8 cellular contexts compared by ENCODE assay signal in the genomic region with DNA sequence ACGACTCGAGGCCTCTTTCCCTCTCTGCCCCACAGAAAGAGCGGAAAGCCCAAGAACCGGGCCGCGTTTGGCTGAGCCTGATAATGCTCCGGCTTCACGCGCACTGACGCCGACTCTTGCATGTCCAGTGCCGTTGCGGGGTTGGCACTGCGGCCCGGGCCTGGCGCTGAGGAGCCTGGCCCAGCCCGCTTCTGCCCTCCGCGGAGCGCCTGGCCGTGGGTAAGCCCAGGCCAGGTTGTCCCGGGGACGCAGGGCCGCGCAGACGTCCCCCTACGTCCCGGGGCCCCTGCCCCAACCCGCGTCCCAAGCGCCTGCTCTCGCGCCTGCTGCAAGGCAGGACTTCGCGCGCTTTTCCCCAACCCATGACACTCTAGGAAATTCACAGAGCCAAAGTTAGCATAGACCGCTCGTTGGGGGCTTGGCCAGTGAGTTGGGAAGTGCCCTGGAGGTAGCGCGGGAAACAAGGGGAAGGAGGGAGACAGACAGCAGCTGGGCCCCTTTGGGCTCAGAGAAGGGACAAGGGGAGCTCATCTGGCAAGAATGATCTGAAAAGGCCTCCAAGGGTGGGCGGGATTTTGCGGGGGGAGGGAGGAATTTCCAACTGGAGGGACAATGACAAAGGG. TPM values are rescaled to one million over a fixed set of nuclear protein-coding genes. Genes with fewer than 3 reads are reported as not detected.
DNase-seq lines count a peak whose midpoint lies in the region; ATAC-seq, FAIRE-seq and TF ChIP-seq lines count a peak whose summit lies in the region.

No MANE protein-coding gene starts in this region.

- H3K4me1 ChIP-seq in thoracic aorta (ENCODE audit: control insufficient read depth in 1 of 2, low read depth in 2 of 2) = peaks cover 14 to 32% of the 10 kb centered on the region in 2 donors

- H3K27me3 ChIP-seq in layer of hippocampus (ENCODE audit: control insufficient read depth, insufficient read depth, low read length) = no peaks in the 10 kb centered on the region
- H3K27me3 ChIP-seq in thoracic aorta (replicated peaks; ENCODE audit: insufficient read depth) = no peaks in the 10 kb centered on the region

- H3K27ac ChIP-seq in layer of hippocampus (ENCODE audit: low read depth, low read length) = peak overlapping the region; percentile 46
- H3K27ac ChIP-seq in thoracic aorta = peak overlapping the region in 1 of 2 donors; percentile 48

- H3K4me3 ChIP-seq in AG10803 (ENCODE audit: low read length) (peak overlapping the region; percentile 64), HFF-Myc (replicated peaks; ENCODE audit: low read depth, low read length) (peak overlapping the region; percentile 73), astrocyte of the spinal cord (ENCODE audit: low read depth, low read length) (peak overlapping the region; percentile 42), thoracic aorta (peak overlapping the region; percentile 86)

- no peaks in the 10 kb centered on the region for H3K36me3 ChIP-seq in thoracic aorta

- TF ChIP-seq POLR2A in GM12892 (IDR thresholded peaks at IDR 0.05; ENCODE audit: low read depth, low read length) = no peak

- no peak for FAIRE-seq in GM12892 (lab: Jason Lieb, UNC)

- DNase-seq in AG10803 (ENCODE audit: low read depth) (no peak), HFF-Myc (ENCODE audit: extremely low read depth, low read depth) (no peak), astrocyte of the spinal cord (ENCODE audit: low read depth, low spot score) (no peak), thoracic aorta (ENCODE audit: low spot score) (no peak), kidney glomerular epithelial cell (lab: John Stamatoyannopoulos, UW) (no peak), GM12892 (ENCODE audit: insufficient read length) (no peak)

- TF ChIP-seq CTCF in AG10803 (conservative IDR thresholded peaks at IDR 0.05; ENCODE audit: low read length) = no peak
- TF ChIP-seq CTCF in HFF-Myc (IDR thresholded peaks at IDR 0.05; ENCODE audit: low read depth, low read length, missing control alignments) = no peak
- no peak for TF ChIP-seq CTCF in astrocyte of the spinal cord (IDR thresholded peaks at IDR 0.05; ENCODE audit: low read depth, low read length)
- no peak for TF ChIP-seq CTCF in thoracic aorta (IDR thresholded peaks at IDR 0.05)

- in situ Hi-C loops in astrocyte of the spinal cord (cut with HindIII; ENCODE audit: low sequenced_read_pairs) = no loop called here

- ATAC-seq in thoracic aorta (ENCODE audit: insufficient number of reproducible peaks, low FRiP score, low read depth) (peak; percentile 17), HG02798 (IDR thresholded peaks at IDR 0.05; ENCODE audit: poor library complexity, unreplicated experiment) (no peak)

- H3K9me3 ChIP-seq in thoracic aorta = no peaks in the 10 kb centered on the region

RNA-seq across cellular contexts. Expression of a gene that starts 0.6 kb away (rescaled TPM):
- total RNA-seq in thoracic aorta = 100 to 1,000 TPM; 155 to 263 TPM
- 19.8 TPM for polyA plus RNA-seq in GM12892 (2012; ENCODE audit: missing spikeins)
